ENCODE assay signal across 10 cellular contexts in genomic region chr1:203776636-203777035, GRCh38. TPM values are rescaled to one million over a fixed set of nuclear protein-coding genes. Genes with fewer than 3 reads are reported as not detected.
DNase-seq lines count a peak whose midpoint lies in the region; ATAC-seq, FAIRE-seq and TF ChIP-seq lines count a peak whose summit lies in the region.
"Had no signal": no experiment of that assay in that cellular context is flagged by ENCODE, and none has a peak within 500 bp of the region (broad histone marks: within the 10 kb centered on the region; RNA-seq: fewer than 3 reads in every experiment).

No MANE protein-coding gene starts in this region.

- H3K9me3 ChIP-seq in WERI-Rb-1 (ENCODE audit: severe bottlenecking): no peaks in the 10 kb centered on the region

- TF ChIP-seq CTCF in WERI-Rb-1 (IDR thresholded peaks at IDR 0.05; ENCODE audit: low read depth, low read length): peak; percentile 70

- H3K27ac ChIP-seq in WERI-Rb-1: no peak overlapping the region

- DNase-seq in Right ventricle myocardium superior: no peak
- no peak for DNase-seq in cardiac septum (ENCODE audit: low spot score)
- DNase-seq in WERI-Rb-1: peak; percentile 64
- peak; percentile 34 to 50 for DNase-seq in hippocampal formation (lab: John Stamatoyannopoulos, UW)
- DNase-seq in NCI-H146 treated with DMSO at 0.1 percent for 48 hours (lab: John Stamatoyannopoulos, UW; ENCODE audit: unreplicated experiment): no peak
- no peak for DNase-seq in HTR-8/SVneo (ENCODE audit: insufficient read length, low spot score)
- no peak for DNase-seq in KG1 (lab: John Stamatoyannopoulos, UW)
- no peak for DNase-seq in T1000 (lab: John Stamatoyannopoulos, UW)
- DNase-seq: DMS79 had no signal

- intact Hi-C loops in Right ventricle myocardium superior (cut with DNase I): loop anchor here (10.0 kb wide), 1 partner anchor 272 kb away; no protein-coding TSS in a partner anchor
- intact Hi-C loops in cardiac septum (cut with DNase I): no loop called here

- no peaks in the 10 kb centered on the region for H3K27me3 ChIP-seq in WERI-Rb-1 (ENCODE audit: insufficient read depth, low read depth, severe bottlenecking)

- no peak overlapping the region for H3K4me3 ChIP-seq in WERI-Rb-1 (ENCODE audit: low read depth, low read length)

- H3K36me3 ChIP-seq in WERI-Rb-1: no peaks in the 10 kb centered on the region

- FAIRE-seq in HTR-8/SVneo (lab: Jason Lieb, UNC): no peak
- FAIRE-seq: GM19239 had no signal

- peak; percentile 75 for ATAC-seq in Right ventricle myocardium superior (ENCODE audit: poor library complexity)

RNA-seq across cellular contexts. Expression of gene LAX1, which starts 11.7 kb away (rescaled TPM):
- total RNA-seq in Right ventricle myocardium superior: 0.24 TPM
- 0.40 TPM for total RNA-seq in cardiac septum

RNA-seq across cellular contexts. Expression of gene ZBED6, which starts 18.8 kb away (rescaled TPM):
- 12.3 TPM for total RNA-seq in Right ventricle myocardium superior
- total RNA-seq in cardiac septum: 18.4 TPM

RNA-seq across cellular contexts. Expression of gene ZC3H11A, which starts 18.8 kb away (rescaled TPM):
- total RNA-seq in Right ventricle myocardium superior (49.2 TPM), cardiac septum (46.9 TPM)

Comparison
In these comparisons a context has a peak if more than half of its experiments do, and no peak if none do; other contexts are left out.
1. DNase-seq: peak in WERI-Rb-1 (single experiment) and hippocampal formation (2 of 2); none in Right ventricle myocardium superior (single experiment), cardiac septum (single experiment), NCI-H146 treated with DMSO at 0.1 percent for 48 hours (single experiment), HTR-8/SVneo (single experiment), KG1 (single experiment) and T1000 (single experiment).